21 cellular contexts compared by ENCODE assay signal in the genomic region with DNA sequence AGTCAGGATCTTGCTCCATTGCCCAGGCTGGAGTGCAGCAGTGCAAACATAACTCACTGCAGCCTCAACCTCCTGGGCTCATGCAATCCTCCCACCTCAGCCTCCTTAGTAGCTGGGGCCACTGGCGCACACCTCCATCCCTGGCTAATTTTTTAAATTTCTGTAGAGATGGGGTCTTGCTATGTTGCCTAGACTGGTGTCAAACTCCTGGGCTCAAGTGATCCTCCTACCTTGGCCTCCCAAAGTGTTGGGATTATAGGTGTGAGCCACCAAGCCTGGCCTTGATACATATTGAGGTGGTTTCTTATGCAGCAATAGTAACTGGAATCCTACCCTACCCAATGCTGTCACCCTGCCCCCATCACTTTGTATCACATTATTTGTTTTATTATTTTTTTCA. TPM values are rescaled to one million over a fixed set of nuclear protein-coding genes. Genes with fewer than 3 reads are reported as not detected.
A peak's percentile ranks its signal among the peaks of the same experiment; 100 is the strongest.
DNase-seq lines count a peak whose midpoint lies in the region; ATAC-seq and TF ChIP-seq lines count a peak whose summit lies in the region.
"Had no signal": no experiment of that assay in that cellular context is flagged by ENCODE, and none has a peak within 500 bp of the region (broad histone marks: within the 10 kb centered on the region; RNA-seq: fewer than 3 reads in every experiment).

No MANE protein-coding gene starts in this region.

- no peaks in the 10 kb centered on the region for H3K36me3 ChIP-seq in BLaER1 treated with 17β-estradiol and CSF1 and Interleukin-3, amounts not matched to agents 10 nM and 100 nM
- no peaks in the 10 kb centered on the region for H3K36me3 ChIP-seq in spleen
- H3K36me3 ChIP-seq: BE2C, HAP-1 had no signal

- H3K27me3 Mint-ChIP-seq in WTC11 (ENCODE audit: low read depth), result no peaks in the 10 kb centered on the region
- H3K27me3 Mint-ChIP-seq in activated CD4-positive, alpha-beta memory T cell treated with anti-CD3 and anti-CD28 coated beads for 36 hours, result no peaks in the 10 kb centered on the region
- H3K27me3 Mint-ChIP-seq: CD4-positive, alpha-beta T cell had no signal

- H3K4me2 ChIP-seq in BLaER1 treated with 17β-estradiol and CSF1 and Interleukin-3, amounts not matched to agents 10 nM and 100 nM, result peak overlapping the region in 9 of 11 experiments; percentile 71 to 86 (median 78); a peak in 17 of 22 replicates
- H3K4me2 ChIP-seq: A549 had no signal

- ATAC-seq in WTC11 (no peak), GM19467 (IDR thresholded peaks at IDR 0.05; ENCODE audit: unreplicated experiment) (no peak), GM19463 (IDR thresholded peaks at IDR 0.05; ENCODE audit: unreplicated experiment) (no peak)
- ATAC-seq: A549, GM12878 had no signal

- no peaks in the 10 kb centered on the region for H3K9me3 ChIP-seq in BLaER1 treated with 17β-estradiol and CSF1 and Interleukin-3, amounts not matched to agents 10 nM and 100 nM (replicated peaks in 1 of 11)
- no peaks in the 10 kb centered on the region for H3K9me3 ChIP-seq in spleen
- H3K9me3 ChIP-seq: A549, BE2C, HAP-1 had no signal

- H3K27me3 ChIP-seq in BLaER1 treated with 17β-estradiol and CSF1 and Interleukin-3, amounts not matched to agents 10 nM and 100 nM, result 0 out of 22 replicates have a peak, but pooled peaks cover 0 to 10% (median 0%) of the 10 kb centered on the region in 11 experiments
- H3K27me3 ChIP-seq in spleen (replicated peaks in 1 of 7), result peaks cover 0 to 5% (median 0%) of the 10 kb centered on the region in 7 donors
- H3K27me3 ChIP-seq: BE2C had no signal

- no peaks in the 10 kb centered on the region for H4K20me1 ChIP-seq in BLaER1 treated with 17β-estradiol and CSF1 and Interleukin-3, amounts not matched to agents 10 nM and 100 nM

- DNase-seq in WTC11 (ENCODE audit: low spot score) (no peak), spleen (peak; percentile 2), islet precursor cell (no peak)
- DNase-seq in activated CD4-positive, alpha-beta memory T cell treated with anti-CD3 and anti-CD28 coated beads for 36 hours, result no peak
- DNase-seq: 8988T; ACHN; AML-193; BE2C; CD4-positive, alpha-beta T cell; CD8-positive, alpha-beta memory T cell; DMS 273 treated with DMSO at 0.1 percent for 48 hours; EL; GDM1; GOT3 had no signal

- peak overlapping the region in 8 of 11 experiments; percentile 23 to 81 (median 64); a peak in 12 of 22 replicates for H3K27ac ChIP-seq in BLaER1 treated with 17β-estradiol and CSF1 and Interleukin-3, amounts not matched to agents 10 nM and 100 nM
- H3K27ac ChIP-seq in spleen, result no peak overlapping the region
- H3K27ac ChIP-seq: A549, C4-2B had no signal

- H3K9ac ChIP-seq in BLaER1 treated with 17β-estradiol and CSF1 and Interleukin-3, amounts not matched to agents 10 nM and 100 nM, result no peak overlapping the region

- TF ChIP-seq CTCF in WTC11 (IDR thresholded peaks at IDR 0.05) (no peak), spleen (IDR thresholded peaks at IDR 0.05 in 8 of 11, conservative IDR thresholded peaks at IDR 0.05 in 3 of 11) (no peak)

- POLR2A ChIA-PET in WTC11 (lab: Charles Lee), result no interaction called here
- POLR2A ChIA-PET in activated CD4-positive, alpha-beta memory T cell treated with anti-CD3 and anti-CD28 coated beads for 36 hours (lab: Charles Lee), result no interaction called here

- CTCF ChIA-PET in WTC11 (lab: Charles Lee), result interaction anchor here (4.4 kb wide), 1 partner anchor 37 kb away, joined by 25 read pairs; no protein-coding TSS in a partner anchor
- CTCF ChIA-PET in activated CD4-positive, alpha-beta memory T cell treated with anti-CD3 and anti-CD28 coated beads for 36 hours (lab: Charles Lee), result no interaction called here

- H3K4me1 ChIP-seq in BLaER1 treated with 17β-estradiol and CSF1 and Interleukin-3, amounts not matched to agents 10 nM and 100 nM, result peaks cover 39 to 96% (median 91%) of the 10 kb centered on the region in 10 experiments
- H3K4me1 ChIP-seq in spleen, result peaks cover 0 to 32% (median 8%) of the 10 kb centered on the region in 6 donors
- H3K4me1 ChIP-seq: A549, HAP-1 had no signal

- H3K9me3 Mint-ChIP-seq in WTC11, result no peaks in the 10 kb centered on the region
- no peaks in the 10 kb centered on the region for H3K9me3 Mint-ChIP-seq in activated CD4-positive, alpha-beta memory T cell treated with anti-CD3 and anti-CD28 coated beads for 36 hours
- H3K9me3 Mint-ChIP-seq: CD4-positive, alpha-beta T cell; CD8-positive, alpha-beta memory T cell had no signal

- no peaks in the 10 kb centered on the region for H3K36me3 Mint-ChIP-seq in WTC11
- no peaks in the 10 kb centered on the region for H3K36me3 Mint-ChIP-seq in activated CD4-positive, alpha-beta memory T cell treated with anti-CD3 and anti-CD28 coated beads for 36 hours
- H3K36me3 Mint-ChIP-seq: CD8-positive, alpha-beta memory T cell had no signal

- H3K4me3 ChIP-seq in BLaER1 treated with 17β-estradiol and CSF1 and Interleukin-3, amounts not matched to agents 10 nM and 100 nM, result no peak overlapping the region
- no peak overlapping the region for H3K4me3 ChIP-seq in spleen
- H3K4me3 ChIP-seq: A549, GM12878, HAP-1 had no signal

- no peak overlapping the region for H3K4me3 Mint-ChIP-seq in WTC11
- no peak overlapping the region for H3K4me3 Mint-ChIP-seq in activated CD4-positive, alpha-beta memory T cell treated with anti-CD3 and anti-CD28 coated beads for 36 hours
- H3K4me3 Mint-ChIP-seq: CD4-positive, alpha-beta T cell; CD8-positive, alpha-beta memory T cell had no signal

- WGBS in spleen, 5 donors, result 94 to 100% (median 96%) methylated on average over 1 of the region's 1 CpG

- H3K27ac Mint-ChIP-seq in WTC11, result no peak overlapping the region
- no peak overlapping the region for H3K27ac Mint-ChIP-seq in activated CD4-positive, alpha-beta memory T cell treated with anti-CD3 and anti-CD28 coated beads for 36 hours
- H3K27ac Mint-ChIP-seq: CD4-positive, alpha-beta T cell; CD8-positive, alpha-beta memory T cell had no signal

- peaks cover 9% of the 10 kb centered on the region for H3K4me1 Mint-ChIP-seq in WTC11
- H3K4me1 Mint-ChIP-seq in activated CD4-positive, alpha-beta memory T cell treated with anti-CD3 and anti-CD28 coated beads for 36 hours (ENCODE audit: low read depth), result no peaks in the 10 kb centered on the region
- H3K4me1 Mint-ChIP-seq: CD8-positive, alpha-beta memory T cell had no signal

- intact Hi-C loops in spleen (cut with DNase I; ENCODE audit: low total_unique reads), result no loop called here
- intact Hi-C loops in activated CD4-positive, alpha-beta memory T cell treated with anti-CD3 and anti-CD28 coated beads for 36 hours (cut with micrococcal nuclease), result no loop called here

- TF ChIP-seq POLR2A in spleen (IDR thresholded peaks at IDR 0.05), result no peak

TF ChIP-seq in WTC11, 78 proteins besides CTCF, POLR2A, EP300 and RAD21:
- TF ChIP-seq, protein P1, sequence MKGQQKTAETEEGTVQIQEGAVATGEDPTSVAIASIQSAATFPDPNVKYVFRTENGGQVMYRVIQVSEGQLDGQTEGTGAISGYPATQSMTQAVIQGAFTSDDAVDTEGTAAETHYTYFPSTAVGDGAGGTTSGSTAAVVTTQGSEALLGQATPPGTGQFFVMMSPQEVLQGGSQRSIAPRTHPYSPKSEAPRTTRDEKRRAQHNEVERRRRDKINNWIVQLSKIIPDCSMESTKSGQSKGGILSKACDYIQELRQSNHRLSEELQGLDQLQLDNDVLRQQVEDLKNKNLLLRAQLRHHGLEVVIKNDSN (CRISPR knock-in tag; IDR thresholded peaks at IDR 0.05), result no peak
- no peak for TF ChIP-seq RELA (CRISPR knock-in tag; IDR thresholded peaks at IDR 0.05; ENCODE audit: borderline replicate concordance)
- no peak for TF ChIP-seq KAT7 (CRISPR knock-in tag; IDR thresholded peaks at IDR 0.05; ENCODE audit: borderline replicate concordance)
- TF ChIP-seq ZNF121 (CRISPR knock-in tag; IDR thresholded peaks at IDR 0.05), result peak; percentile 69
- TF ChIP-seq, protein P2, sequence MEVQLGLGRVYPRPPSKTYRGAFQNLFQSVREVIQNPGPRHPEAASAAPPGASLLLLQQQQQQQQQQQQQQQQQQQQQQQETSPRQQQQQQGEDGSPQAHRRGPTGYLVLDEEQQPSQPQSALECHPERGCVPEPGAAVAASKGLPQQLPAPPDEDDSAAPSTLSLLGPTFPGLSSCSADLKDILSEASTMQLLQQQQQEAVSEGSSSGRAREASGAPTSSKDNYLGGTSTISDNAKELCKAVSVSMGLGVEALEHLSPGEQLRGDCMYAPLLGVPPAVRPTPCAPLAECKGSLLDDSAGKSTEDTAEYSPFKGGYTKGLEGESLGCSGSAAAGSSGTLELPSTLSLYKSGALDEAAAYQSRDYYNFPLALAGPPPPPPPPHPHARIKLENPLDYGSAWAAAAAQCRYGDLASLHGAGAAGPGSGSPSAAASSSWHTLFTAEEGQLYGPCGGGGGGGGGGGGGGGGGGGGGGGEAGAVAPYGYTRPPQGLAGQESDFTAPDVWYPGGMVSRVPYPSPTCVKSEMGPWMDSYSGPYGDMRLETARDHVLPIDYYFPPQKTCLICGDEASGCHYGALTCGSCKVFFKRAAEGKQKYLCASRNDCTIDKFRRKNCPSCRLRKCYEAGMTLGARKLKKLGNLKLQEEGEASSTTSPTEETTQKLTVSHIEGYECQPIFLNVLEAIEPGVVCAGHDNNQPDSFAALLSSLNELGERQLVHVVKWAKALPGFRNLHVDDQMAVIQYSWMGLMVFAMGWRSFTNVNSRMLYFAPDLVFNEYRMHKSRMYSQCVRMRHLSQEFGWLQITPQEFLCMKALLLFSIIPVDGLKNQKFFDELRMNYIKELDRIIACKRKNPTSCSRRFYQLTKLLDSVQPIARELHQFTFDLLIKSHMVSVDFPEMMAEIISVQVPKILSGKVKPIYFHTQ (CRISPR knock-in tag; IDR thresholded peaks at IDR 0.05), result no peak

RNA-seq across cellular contexts. Expression of a gene that starts 32.4 kb away (rescaled TPM):
- total RNA-seq in WTC11 (2021), result 6.9 to 9.6 TPM (median 7.8 TPM) in 3 replicates
- 10 to 100 TPM; 12.5 to 43.5 (median 20.3) TPM for total RNA-seq in spleen
- 1 to 10 TPM in 2 of 3 donors, under 1 TPM in 1; 0.46 to 3.0 (median 2.0) TPM for polyA plus RNA-seq in spleen
- total RNA-seq in activated CD4-positive, alpha-beta memory T cell treated with anti-CD3 and anti-CD28 coated beads for 36 hours, result not detected
- total RNA-seq: CD4-positive, alpha-beta T cell; GM12878 had no signal
- polyA plus RNA-seq: CD8-positive, alpha-beta memory T cell; GM12878 had no signal

Comparison
In these comparisons a context has a peak if more than half of its experiments do, and no peak if none do; other contexts are left out.
1. H3K27ac ChIP-seq: peak in BLaER1 treated with 17β-estradiol and CSF1 and Interleukin-3, amounts not matched to agents 10 nM and 100 nM (8 of 11); none in spleen (0 of 8).